11 cellular contexts compared by ENCODE assay signal in genomic region chr4:139452000-139452399, GRCh38. TPM values are rescaled to one million over a fixed set of nuclear protein-coding genes. Genes with fewer than 3 reads are reported as not detected.
A peak's percentile ranks its signal among the peaks of the same experiment; 100 is the strongest.
DNase-seq lines count a peak whose midpoint lies in the region; ATAC-seq and TF ChIP-seq lines count a peak whose summit lies in the region.
"Had no signal": no experiment of that assay in that cellular context is flagged by ENCODE, and none has a peak within 500 bp of the region (broad histone marks: within the 10 kb centered on the region; RNA-seq: fewer than 3 reads in every experiment).

No MANE protein-coding gene starts in this region.

- POLR2A ChIA-PET in WTC11 (lab: Charles Lee), result no interaction called here

- CTCF ChIA-PET in WTC11 (lab: Charles Lee), result interaction anchor here (0.7 kb wide), 1 partner anchor 10 kb away, joined by 3 read pairs; no protein-coding TSS in a partner anchor

- peaks cover 58% of the 10 kb centered on the region for H3K79me2 ChIP-seq in smooth muscle cell (ENCODE audit: low read depth)

- H3K27me3 Mint-ChIP-seq in activated T-cell treated with anti-CD3 and anti-CD28 coated beads, Interleukin-2, amount 50 U/mL, for 24 hours, result no peaks in the 10 kb centered on the region
- H3K27me3 Mint-ChIP-seq in WTC11 (ENCODE audit: low read depth), result no peaks in the 10 kb centered on the region; the same call in 1 of the 2 replicates

- H4K20me1 ChIP-seq in smooth muscle cell (ENCODE audit: low read depth), result peaks cover 26% of the 10 kb centered on the region

- H3K27ac Mint-ChIP-seq in activated T-cell treated with anti-CD3 and anti-CD28 coated beads, Interleukin-2, amount 50 U/mL, for 24 hours, result peak overlapping the region; percentile 97
- no peak overlapping the region for H3K27ac Mint-ChIP-seq in WTC11

- H3K4me1 Mint-ChIP-seq in activated T-cell treated with anti-CD3 and anti-CD28 coated beads, Interleukin-2, amount 50 U/mL, for 24 hours (ENCODE audit: low read depth), result peaks cover 43% of the 10 kb centered on the region
- H3K4me1 Mint-ChIP-seq in WTC11, result peaks cover 39% of the 10 kb centered on the region

- no peak for ATAC-seq in WTC11

- H3K36me3 ChIP-seq in smooth muscle cell (ENCODE audit: low read depth) (no peaks in the 10 kb centered on the region), ovary (no peaks in the 10 kb centered on the region)
- H3K36me3 ChIP-seq: uterus had no signal

- peaks cover 20% of the 10 kb centered on the region for H3K36me3 Mint-ChIP-seq in activated T-cell treated with anti-CD3 and anti-CD28 coated beads, Interleukin-2, amount 50 U/mL, for 24 hours (ENCODE audit: low read depth)
- peaks cover 6% of the 10 kb centered on the region; the same call in 1 of the 2 replicates for H3K36me3 Mint-ChIP-seq in WTC11

- H3K4me1 ChIP-seq in smooth muscle cell (ENCODE audit: low read depth), result peaks cover 31% of the 10 kb centered on the region
- H3K4me1 ChIP-seq in ovary (ENCODE audit: insufficient read depth), result peaks cover 7% of the 10 kb centered on the region
- H3K4me1 ChIP-seq: uterus had no signal

- no peak for TF ChIP-seq EP300 in ovary (IDR thresholded peaks at IDR 0.05)

- no peaks in the 10 kb centered on the region for H3F3A ChIP-seq in smooth muscle cell (ENCODE audit: low read depth)

- TF ChIP-seq CTCF in WTC11 (IDR thresholded peaks at IDR 0.05), result no peak
- TF ChIP-seq CTCF in fibroblast of villous mesenchyme (IDR thresholded peaks at IDR 0.05; ENCODE audit: insufficient read depth, low read depth, low read length), result no peak
- no peak for TF ChIP-seq CTCF in smooth muscle cell (IDR thresholded peaks at IDR 0.05; ENCODE audit: borderline replicate concordance, insufficient read depth, poor library complexity, severe bottlenecking)
- TF ChIP-seq CTCF in ovary (IDR thresholded peaks at IDR 0.05), result no peak
- TF ChIP-seq CTCF in GM10266 (IDR thresholded peaks at IDR 0.05; ENCODE audit: control insufficient read depth, insufficient read depth, low read depth, missing control alignments), result no peak

- H3K9me3 ChIP-seq in smooth muscle cell (replicated peaks; ENCODE audit: low read depth), result no peaks in the 10 kb centered on the region
- H3K9me3 ChIP-seq in ovary, result no peaks in the 10 kb centered on the region
- H3K9me3 ChIP-seq: uterus had no signal

- intact Hi-C loops in ovary (cut with DNase I), result loop anchor here in 1 of 4 donors (5.0 to 10.0 kb wide), 2 partner anchors 147 to 275 kb away; partner anchors contain the start of genes ELF2, NAA15 and NDUFC1

- no peak for TF ChIP-seq POLR2A in ovary (IDR thresholded peaks at IDR 0.05)

- peak overlapping the region; percentile 77 for H3K9ac ChIP-seq in smooth muscle cell (ENCODE audit: low read depth)

- H2AFZ ChIP-seq in smooth muscle cell (ENCODE audit: low read depth), result no peak overlapping the region

- peak overlapping the region; percentile 81 for H3K4me2 ChIP-seq in smooth muscle cell

- H3K4me3 ChIP-seq in fibroblast of villous mesenchyme (ENCODE audit: low read depth, low read length) (peak overlapping the region; percentile 92), smooth muscle cell (peak overlapping the region; percentile 90), ovary (no peak overlapping the region)

- 91% methylated on average over 1 of the region's 1 CpG for WGBS in smooth muscle cell (ENCODE audit: low lambda C conversion rate)
- 88 to 98% (median 90%) methylated on average over 1 of the region's 1 CpG for WGBS in ovary, 3 donors

- H3K27ac ChIP-seq in smooth muscle cell (ENCODE audit: low read depth) (peak overlapping the region; percentile 76), ovary (no peak overlapping the region)

- no peak for DNase-seq in activated T-cell treated with anti-CD3 and anti-CD28 coated beads, Interleukin-2, amount 50 U/mL, for 24 hours
- no peak for DNase-seq in activated T-cell treated with anti-CD3 and anti-CD28 coated beads, Interleukin-2, amount 50 U/mL, for 1 hour
- no peak for DNase-seq in WTC11 (ENCODE audit: low spot score)
- DNase-seq in fibroblast of villous mesenchyme (ENCODE audit: low read depth), result no peak
- no peak for DNase-seq in smooth muscle cell (lab: John Stamatoyannopoulos, UW; ENCODE audit: unreplicated experiment)
- DNase-seq in ovary, result no peak
- DNase-seq in GM10266 (ENCODE audit: extremely low spot score), result no peak
- no peak for DNase-seq in stimulated activated CD4-positive, alpha-beta T cell treated with anti-CD3 and anti-CD28 coated beads, Interleukin-2, amount 100 ng/mL, for 24 hours
- DNase-seq: activated effector memory CD4-positive, alpha-beta T cell treated with Interleukin-2 at 50 U/mL for 16 hours; NCI-H187; uterus had no signal

- H3K27me3 ChIP-seq in smooth muscle cell (ENCODE audit: low read depth) (no peaks in the 10 kb centered on the region), ovary (no peaks in the 10 kb centered on the region)
- H3K27me3 ChIP-seq: uterus had no signal

- peak overlapping the region; percentile 87 for H3K4me3 Mint-ChIP-seq in activated T-cell treated with anti-CD3 and anti-CD28 coated beads, Interleukin-2, amount 50 U/mL, for 24 hours
- H3K4me3 Mint-ChIP-seq in WTC11, result peak overlapping the region; percentile 96

- H3K9me3 Mint-ChIP-seq in activated T-cell treated with anti-CD3 and anti-CD28 coated beads, Interleukin-2, amount 50 U/mL, for 24 hours, result no peaks in the 10 kb centered on the region
- H3K9me3 Mint-ChIP-seq in WTC11, result peaks cover 13% of the 10 kb centered on the region

TF ChIP-seq in WTC11, 78 proteins besides CTCF, POLR2A, EP300 and RAD21:
- TF ChIP-seq, protein P1, sequence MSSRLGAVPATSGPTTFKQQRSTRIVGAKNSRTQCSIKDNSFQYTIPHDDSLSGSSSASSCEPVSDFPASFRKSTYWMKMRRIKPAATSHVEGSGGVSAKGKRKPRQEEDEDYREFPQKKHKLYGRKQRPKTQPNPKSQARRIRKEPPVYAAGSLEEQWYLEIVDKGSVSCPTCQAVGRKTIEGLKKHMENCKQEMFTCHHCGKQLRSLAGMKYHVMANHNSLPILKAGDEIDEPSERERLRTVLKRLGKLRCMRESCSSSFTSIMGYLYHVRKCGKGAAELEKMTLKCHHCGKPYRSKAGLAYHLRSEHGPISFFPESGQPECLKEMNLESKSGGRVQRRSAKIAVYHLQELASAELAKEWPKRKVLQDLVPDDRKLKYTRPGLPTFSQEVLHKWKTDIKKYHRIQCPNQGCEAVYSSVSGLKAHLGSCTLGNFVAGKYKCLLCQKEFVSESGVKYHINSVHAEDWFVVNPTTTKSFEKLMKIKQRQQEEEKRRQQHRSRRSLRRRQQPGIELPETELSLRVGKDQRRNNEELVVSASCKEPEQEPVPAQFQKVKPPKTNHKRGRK (CRISPR knock-in tag; IDR thresholded peaks at IDR 0.05; ENCODE audit: borderline replicate concordance), result no peak
- TF ChIP-seq, protein P2, sequence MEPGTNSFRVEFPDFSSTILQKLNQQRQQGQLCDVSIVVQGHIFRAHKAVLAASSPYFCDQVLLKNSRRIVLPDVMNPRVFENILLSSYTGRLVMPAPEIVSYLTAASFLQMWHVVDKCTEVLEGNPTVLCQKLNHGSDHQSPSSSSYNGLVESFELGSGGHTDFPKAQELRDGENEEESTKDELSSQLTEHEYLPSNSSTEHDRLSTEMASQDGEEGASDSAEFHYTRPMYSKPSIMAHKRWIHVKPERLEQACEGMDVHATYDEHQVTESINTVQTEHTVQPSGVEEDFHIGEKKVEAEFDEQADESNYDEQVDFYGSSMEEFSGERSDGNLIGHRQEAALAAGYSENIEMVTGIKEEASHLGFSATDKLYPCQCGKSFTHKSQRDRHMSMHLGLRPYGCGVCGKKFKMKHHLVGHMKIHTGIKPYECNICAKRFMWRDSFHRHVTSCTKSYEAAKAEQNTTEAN (CRISPR knock-in tag; IDR thresholded peaks at IDR 0.05), result no peak
- TF ChIP-seq HMGA2 (CRISPR knock-in tag; IDR thresholded peaks at IDR 0.05), result no peak
- no peak for TF ChIP-seq GTF2I (CRISPR knock-in tag; conservative IDR thresholded peaks at IDR 0.05)
- TF ChIP-seq, protein P3, sequence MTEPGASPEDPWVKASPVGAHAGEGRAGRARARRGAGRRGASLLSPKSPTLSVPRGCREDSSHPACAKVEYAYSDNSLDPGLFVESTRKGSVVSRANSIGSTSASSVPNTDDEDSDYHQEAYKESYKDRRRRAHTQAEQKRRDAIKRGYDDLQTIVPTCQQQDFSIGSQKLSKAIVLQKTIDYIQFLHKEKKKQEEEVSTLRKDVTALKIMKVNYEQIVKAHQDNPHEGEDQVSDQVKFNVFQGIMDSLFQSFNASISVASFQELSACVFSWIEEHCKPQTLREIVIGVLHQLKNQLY (CRISPR knock-in tag; IDR thresholded peaks at IDR 0.05), result no peak
- TF ChIP-seq, protein P4, sequence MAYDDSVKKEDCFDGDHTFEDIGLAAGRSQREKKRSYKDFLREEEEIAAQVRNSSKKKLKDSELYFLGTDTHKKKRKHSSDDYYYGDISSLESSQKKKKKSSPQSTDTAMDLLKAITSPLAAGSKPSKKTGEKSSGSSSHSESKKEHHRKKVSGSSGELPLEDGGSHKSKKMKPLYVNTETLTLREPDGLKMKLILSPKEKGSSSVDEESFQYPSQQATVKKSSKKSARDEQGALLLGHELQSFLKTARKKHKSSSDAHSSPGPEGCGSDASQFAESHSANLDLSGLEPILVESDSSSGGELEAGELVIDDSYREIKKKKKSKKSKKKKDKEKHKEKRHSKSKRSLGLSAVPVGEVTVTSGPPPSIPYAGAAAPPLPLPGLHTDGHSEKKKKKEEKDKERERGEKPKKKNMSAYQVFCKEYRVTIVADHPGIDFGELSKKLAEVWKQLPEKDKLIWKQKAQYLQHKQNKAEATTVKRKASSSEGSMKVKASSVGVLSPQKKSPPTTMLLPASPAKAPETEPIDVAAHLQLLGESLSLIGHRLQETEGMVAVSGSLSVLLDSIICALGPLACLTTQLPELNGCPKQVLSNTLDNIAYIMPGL (CRISPR knock-in tag; IDR thresholded peaks at IDR 0.05), result no peak
- no peak for TF ChIP-seq ELF4 (CRISPR knock-in tag; IDR thresholded peaks at IDR 0.05; ENCODE audit: low read depth)

RNA-seq across cellular contexts. Expression of gene RAB33B, which starts 1.9 kb away (rescaled TPM):
- total RNA-seq in WTC11 (2021), result 5.7 to 7.5 TPM (median 6.5 TPM) in 3 replicates
- 11.3 and 14.7 TPM in 2 replicates for total RNA-seq in fibroblast of villous mesenchyme
- total RNA-seq in smooth muscle cell, result 15.8 and 17.1 TPM in 2 replicates
- polyA plus RNA-seq in smooth muscle cell, result 5.6 and 6.3 TPM in 2 replicates
- total RNA-seq in ovary, result 10 to 100 TPM in 5 of 7 donors, 1 to 10 TPM in 2; 9.4 to 15.0 (median 12.8) TPM
- 1 to 10 TPM; 6.8 to 6.9 TPM for polyA plus RNA-seq in ovary
